Comparison of ENCODE assay signal across 7 cellular contexts in the genomic region with DNA sequence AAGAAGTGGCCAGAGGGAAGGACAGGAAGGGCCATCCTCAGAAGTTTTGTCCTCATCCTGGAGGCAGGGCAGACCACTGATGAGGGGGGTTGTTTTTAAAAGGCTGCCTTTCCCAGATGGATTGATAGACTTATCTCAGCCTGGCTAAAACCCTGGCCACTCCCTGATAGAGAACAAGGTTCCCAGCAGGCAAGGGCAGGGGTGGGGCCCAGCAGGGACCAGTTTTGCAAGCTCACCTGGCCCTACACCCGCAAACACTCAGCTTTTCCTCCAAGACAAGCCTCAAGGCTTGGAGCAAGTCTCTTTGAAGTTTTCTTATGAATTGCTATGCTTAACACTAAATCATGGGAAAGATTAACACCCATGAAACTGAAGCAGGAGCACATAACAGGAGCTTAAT. TPM values are rescaled to one million over a fixed set of nuclear protein-coding genes. Genes with fewer than 3 reads are reported as not detected.
DNase-seq lines count a peak whose midpoint lies in the region; FAIRE-seq and TF ChIP-seq lines count a peak whose summit lies in the region.

No MANE protein-coding gene starts in this region.

- no peak overlapping the region for H3K4me3 ChIP-seq in kidney (ENCODE audit: low read length in 2 of 2)
- no peak overlapping the region for H3K4me3 ChIP-seq in stomach

- H3K27me3 ChIP-seq in stomach, result no peaks in the 10 kb centered on the region

- TF ChIP-seq CTCF in kidney (IDR thresholded peaks at IDR 0.05; ENCODE audit: borderline replicate concordance, extremely low read depth, insufficient read depth), result no peak
- TF ChIP-seq CTCF in stomach (IDR thresholded peaks at IDR 0.05), result no peak

- TF ChIP-seq POLR2A in stomach (IDR thresholded peaks at IDR 0.05), result no peak

- peak; percentile 74 for DNase-seq in NCI-H82 (lab: John Stamatoyannopoulos, UW)
- DNase-seq in kidney, result peak; percentile 78
- DNase-seq in stomach, result peak; percentile 87
- DNase-seq in stimulated activated CD4-positive, alpha-beta T cell treated with anti-CD3 and anti-CD28 coated beads, Interleukin-15, amount 100 ng/mL, for 24 hours, result no peak
- no peak for DNase-seq in SKM-1 treated with dmso at 0.1 percent for 144 hours (lab: John Stamatoyannopoulos, UW; ENCODE audit: unreplicated experiment)
- no peak for DNase-seq in NCI-H1105 treated with DMSO at 0.1 percent for 48 hours (lab: John Stamatoyannopoulos, UW)

- no peaks in the 10 kb centered on the region for H3K36me3 ChIP-seq in kidney (ENCODE audit: control insufficient read depth in 1 of 2, insufficient read depth in 2 of 2, low read length in 2 of 2)
- no peaks in the 10 kb centered on the region for H3K36me3 ChIP-seq in stomach

- TF ChIP-seq EP300 in stomach (IDR thresholded peaks at IDR 0.05), result no peak

- no peak for FAIRE-seq in kidney (lab: Jason Lieb, UNC)

- H3K27ac ChIP-seq in adipose tissue (ENCODE audit: low read depth, low read length) (peak overlapping the region; percentile 65), kidney (ENCODE audit: low read depth in 2 of 2, low read length in 2 of 2) (peak overlapping the region; percentile 86 to 89), stomach (peak overlapping the region; percentile 79 to 92 (median 88))

- intact Hi-C loops in kidney (cut with DNase I) (no loop called here), stomach (cut with DNase I; ENCODE audit: low total_unique reads) (no loop called here)

- H3K9me3 ChIP-seq in kidney (ENCODE audit: control insufficient read depth in 1 of 2, low read length in 2 of 2) (no peaks in the 10 kb centered on the region), stomach (no peaks in the 10 kb centered on the region)

- peak overlapping the region in 1 of 2 donors; percentile 37 for H3K9ac ChIP-seq in kidney (ENCODE audit: low read length in 2 of 2)

- 12 to 89% (median 88%) methylated on average over 1 of the region's 1 CpG for WGBS in adipose tissue, 3 donors
- WGBS in stomach, 5 donors, result 27 to 72% (median 54%) methylated on average over 1 of the region's 1 CpG

- H3K4me1 ChIP-seq in kidney (ENCODE audit: control insufficient read depth in 1 of 2, insufficient read depth in 1 of 2, low read depth in 1 of 2, low read length in 2 of 2), result peaks cover 14 to 20% of the 10 kb centered on the region in 2 donors
- H3K4me1 ChIP-seq in stomach, result peaks cover 16 to 51% (median 37%) of the 10 kb centered on the region in 4 donors

RNA-seq across cellular contexts. Expression of gene LIPC, which starts 9.1 kb away (rescaled TPM):
- under 1 TPM; 0.28 to 0.56 (median 0.40) TPM for polyA plus RNA-seq in adipose tissue
- 9.9 TPM for total RNA-seq in kidney
- polyA plus RNA-seq in kidney (ENCODE audit: insufficient read depth, low read depth, low replicate concordance), result 21.6 TPM
- total RNA-seq in stomach, result 1 to 10 TPM in 1 of 5 donors, under 1 TPM in 1, not detected in 3; 0.58 to 7.5 TPM
- under 1 TPM in 2 of 3 donors, not detected in 1; 0.23 to 0.93 TPM for polyA plus RNA-seq in stomach

Comparison
In these comparisons a context has a peak if more than half of its experiments do, and no peak if none do; other contexts are left out.
1. DNase-seq: peak in NCI-H82 (single experiment), kidney (single experiment) and stomach (single experiment); none in stimulated activated CD4-positive, alpha-beta T cell treated with anti-CD3 and anti-CD28 coated beads, Interleukin-15, amount 100 ng/mL, for 24 hours (single experiment), SKM-1 treated with dmso at 0.1 percent for 144 hours (single experiment) and NCI-H1105 treated with DMSO at 0.1 percent for 48 hours (single experiment).
2. RNA of gene LIPC, which starts 9.1 kb away (polyA plus RNA-seq): 21.6 TPM in kidney (single experiment); 0.23 to 0.93 TPM in stomach and 0.28 to 0.56 TPM in adipose tissue; every median in the first group is over 10 times any median in the second.
3. Peak in every context shown above with its lines, with median percentiles within 50 percentile points of each other: H3K27ac ChIP-seq.